ENCODE assay signal across 2 cellular contexts in genomic region chr1:3774503-3775247, GRCh38.
TF ChIP-seq lines count a peak whose summit lies in the region.

No MANE protein-coding gene starts in this region.

TF ChIP-seq in IMR-90, 13 proteins besides CTCF, POLR2A, EP300 and RAD21:
- TF ChIP-seq FOS (IDR thresholded peaks at IDR 0.05; ENCODE audit: low read depth, low read length) (no peak), USF2 (IDR thresholded peaks at IDR 0.05; ENCODE audit: low read depth, low read length) (no peak), SMC3 (IDR thresholded peaks at IDR 0.05; ENCODE audit: low read depth, low read length) (no peak), MAZ (IDR thresholded peaks at IDR 0.05; ENCODE audit: borderline replicate concordance, low read depth, low read length) (no peak), RFX5 (IDR thresholded peaks at IDR 0.05; ENCODE audit: low read depth, low read length) (no peak), CEBPB (IDR thresholded peaks at IDR 0.05; ENCODE audit: low read depth, low read length) (no peak)
- TF ChIP-seq, protein P1, sequence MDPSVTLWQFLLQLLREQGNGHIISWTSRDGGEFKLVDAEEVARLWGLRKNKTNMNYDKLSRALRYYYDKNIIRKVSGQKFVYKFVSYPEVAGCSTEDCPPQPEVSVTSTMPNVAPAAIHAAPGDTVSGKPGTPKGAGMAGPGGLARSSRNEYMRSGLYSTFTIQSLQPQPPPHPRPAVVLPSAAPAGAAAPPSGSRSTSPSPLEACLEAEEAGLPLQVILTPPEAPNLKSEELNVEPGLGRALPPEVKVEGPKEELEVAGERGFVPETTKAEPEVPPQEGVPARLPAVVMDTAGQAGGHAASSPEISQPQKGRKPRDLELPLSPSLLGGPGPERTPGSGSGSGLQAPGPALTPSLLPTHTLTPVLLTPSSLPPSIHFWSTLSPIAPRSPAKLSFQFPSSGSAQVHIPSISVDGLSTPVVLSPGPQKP (IDR thresholded peaks at IDR 0.05; ENCODE audit: borderline replicate concordance, low read depth, low read length), result no peak

TF ChIP-seq in H1, 55 proteins besides CTCF, POLR2A, EP300 and RAD21:
- no peak for TF ChIP-seq E2F6 (IDR thresholded peaks at IDR 0.05)
- no peak for TF ChIP-seq CREB1 (IDR thresholded peaks at IDR 0.05)
- no peak for TF ChIP-seq TBP (IDR thresholded peaks at IDR 0.05; ENCODE audit: low read depth, low read length)
- TF ChIP-seq SP1 (IDR thresholded peaks at IDR 0.05; ENCODE audit: low read depth, low read length), result no peak
- TF ChIP-seq BRCA1 (IDR thresholded peaks at IDR 0.05; ENCODE audit: low read depth, low read length), result no peak
- TF ChIP-seq TEAD4 (IDR thresholded peaks at IDR 0.05; ENCODE audit: low read depth, low read length), result no peak
- no peak for TF ChIP-seq CEBPB (IDR thresholded peaks at IDR 0.05; ENCODE audit: low read depth, low read length)
- no peak for TF ChIP-seq CHD7 (IDR thresholded peaks at IDR 0.05; ENCODE audit: insufficient replicate concordance, low read length)
- no peak for TF ChIP-seq CTBP2 (IDR thresholded peaks at IDR 0.05; ENCODE audit: borderline replicate concordance, insufficient read depth, insufficient read length, low read length)
